Comparison of ENCODE assay signal across 1 cellular context in the genomic region with DNA sequence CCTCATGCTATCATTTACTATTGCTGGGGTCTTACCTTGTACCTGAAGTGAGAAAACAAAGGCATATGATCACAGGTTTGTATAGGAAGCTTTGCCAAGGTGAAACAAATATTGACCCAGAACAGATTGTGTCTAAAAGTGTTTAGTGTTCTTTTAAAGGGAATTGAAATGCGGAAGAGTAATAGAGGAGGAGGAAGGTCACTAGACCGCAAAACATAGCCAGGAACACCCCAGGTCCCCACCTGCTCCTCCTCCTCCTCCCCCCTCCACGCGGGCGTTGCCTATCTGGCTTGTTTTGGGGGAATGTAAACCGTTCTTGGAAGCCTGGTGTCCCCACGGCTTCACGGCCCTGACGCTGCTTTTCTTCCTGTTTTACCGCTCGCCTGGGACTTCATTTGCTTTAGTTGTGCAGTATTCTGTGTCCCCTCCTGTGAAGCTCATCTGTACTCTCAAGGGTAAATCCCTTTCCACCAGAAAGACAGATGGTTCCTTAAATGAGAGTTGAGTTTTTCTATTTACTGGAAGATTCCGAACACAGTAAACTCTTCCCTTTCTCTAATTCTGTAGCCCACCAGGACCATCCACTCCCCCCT.
TF ChIP-seq lines count a peak whose summit lies in the region.

No MANE protein-coding gene starts in this region.

TF ChIP-seq in IMR-90, 13 proteins besides CTCF, POLR2A, EP300 and RAD21:
- TF ChIP-seq MXI1 (IDR thresholded peaks at IDR 0.05; ENCODE audit: borderline replicate concordance, low read depth, low read length) = no peak
- TF ChIP-seq MAZ (IDR thresholded peaks at IDR 0.05; ENCODE audit: borderline replicate concordance, low read depth, low read length) = no peak
- no peak for TF ChIP-seq RFX5 (IDR thresholded peaks at IDR 0.05; ENCODE audit: low read depth, low read length)
- TF ChIP-seq, protein P1, sequence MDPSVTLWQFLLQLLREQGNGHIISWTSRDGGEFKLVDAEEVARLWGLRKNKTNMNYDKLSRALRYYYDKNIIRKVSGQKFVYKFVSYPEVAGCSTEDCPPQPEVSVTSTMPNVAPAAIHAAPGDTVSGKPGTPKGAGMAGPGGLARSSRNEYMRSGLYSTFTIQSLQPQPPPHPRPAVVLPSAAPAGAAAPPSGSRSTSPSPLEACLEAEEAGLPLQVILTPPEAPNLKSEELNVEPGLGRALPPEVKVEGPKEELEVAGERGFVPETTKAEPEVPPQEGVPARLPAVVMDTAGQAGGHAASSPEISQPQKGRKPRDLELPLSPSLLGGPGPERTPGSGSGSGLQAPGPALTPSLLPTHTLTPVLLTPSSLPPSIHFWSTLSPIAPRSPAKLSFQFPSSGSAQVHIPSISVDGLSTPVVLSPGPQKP (IDR thresholded peaks at IDR 0.05; ENCODE audit: borderline replicate concordance, low read depth, low read length) = no peak
- no peak for TF ChIP-seq RCOR1 (IDR thresholded peaks at IDR 0.05; ENCODE audit: insufficient replicate concordance, low read length)
- TF ChIP-seq MAFK (IDR thresholded peaks at IDR 0.05; ENCODE audit: low read depth, low read length) = no peak
- TF ChIP-seq CHD1 (IDR thresholded peaks at IDR 0.05; ENCODE audit: low read depth, low read length) = no peak
- TF ChIP-seq NFE2L2 (IDR thresholded peaks at IDR 0.05; ENCODE audit: low read depth, low read length) = no peak
- no peak for TF ChIP-seq SMC3 (IDR thresholded peaks at IDR 0.05; ENCODE audit: low read depth, low read length)
- TF ChIP-seq FOS (IDR thresholded peaks at IDR 0.05; ENCODE audit: low read depth, low read length) = no peak
- no peak for TF ChIP-seq CEBPB (IDR thresholded peaks at IDR 0.05; ENCODE audit: low read depth, low read length)
- TF ChIP-seq USF2 (IDR thresholded peaks at IDR 0.05; ENCODE audit: low read depth, low read length) = no peak
- no peak for TF ChIP-seq BHLHE40 (IDR thresholded peaks at IDR 0.05; ENCODE audit: low read depth, low read length)
